ENCODE assay signal across 12 cellular contexts in genomic region chr6:108921547-108922331, GRCh38.
DNase-seq lines count a peak whose midpoint lies in the region; ATAC-seq and TF ChIP-seq lines count a peak whose summit lies in the region.
"Had no signal": no experiment of that assay in that cellular context is flagged by ENCODE, and none has a peak within 500 bp of the region (broad histone marks: within the 10 kb centered on the region; RNA-seq: fewer than 3 reads in every experiment).

No MANE protein-coding gene starts in this region.

- H3K4me3 Mint-ChIP-seq in activated naive CD8-positive, alpha-beta T cell treated with anti-CD3 and anti-CD28 coated beads for 36 hours: no peak overlapping the region
- H3K4me3 Mint-ChIP-seq: H9; naive thymus-derived CD4-positive, alpha-beta T cell had no signal

- no peaks in the 10 kb centered on the region for H3K9me3 ChIP-seq in left lung
- no peaks in the 10 kb centered on the region for H3K9me3 ChIP-seq in Peyer's patch

- TF ChIP-seq CTCF in AG10803 (conservative IDR thresholded peaks at IDR 0.05; ENCODE audit: low read length) (no peak), left lung (IDR thresholded peaks at IDR 0.05) (no peak), Peyer's patch (IDR thresholded peaks at IDR 0.05) (no peak)

- no peak for TF ChIP-seq POLR2A in Peyer's patch (IDR thresholded peaks at IDR 0.05)

- peak overlapping the region; percentile 50 for H3K27ac Mint-ChIP-seq in activated naive CD8-positive, alpha-beta T cell treated with anti-CD3 and anti-CD28 coated beads for 36 hours

- H3K4me1 ChIP-seq in left lung: peaks cover 0 to 17% of the 10 kb centered on the region in 2 donors
- peaks cover 0 to 5% (median 0%) of the 10 kb centered on the region in 4 donors for H3K4me1 ChIP-seq in Peyer's patch

- peaks cover 9% of the 10 kb centered on the region for H3K9me3 Mint-ChIP-seq in activated naive CD8-positive, alpha-beta T cell treated with anti-CD3 and anti-CD28 coated beads for 36 hours

- H3K4me3 ChIP-seq in AG10803 (ENCODE audit: low read length) (no peak overlapping the region), left lung (no peak overlapping the region), Peyer's patch (no peak overlapping the region)

- H3K27ac ChIP-seq in left lung (peak overlapping the region in 1 of 2 donors; percentile 27), Peyer's patch (no peak overlapping the region)
- H3K27ac ChIP-seq: WERI-Rb-1 had no signal

- intact Hi-C loops in left lung (cut with DNase I): no loop called here

- H3K27me3 ChIP-seq in left lung: no peaks in the 10 kb centered on the region
- no peaks in the 10 kb centered on the region for H3K27me3 ChIP-seq in Peyer's patch

- DNase-seq in AG10803 (ENCODE audit: low read depth): peak; percentile 91
- DNase-seq in LHCN-M2 (ENCODE audit: low read depth): peak; percentile 86
- peak; percentile 41 for DNase-seq in activated naive CD8-positive, alpha-beta T cell treated with anti-CD3 and anti-CD28 coated beads for 36 hours
- DNase-seq in left lung: no peak
- DNase-seq in Peyer's patch: no peak
- DNase-seq in SKM-1 treated with dmso at 0.1 percent for 144 hours (lab: John Stamatoyannopoulos, UW; ENCODE audit: unreplicated experiment): no peak
- DNase-seq: H9; naive thymus-derived CD4-positive, alpha-beta T cell; NCI-H1694; WERI-Rb-1 had no signal

- peak; percentile 59 for ATAC-seq in left lung
- ATAC-seq in HG03432 (IDR thresholded peaks at IDR 0.05; ENCODE audit: unreplicated experiment): no peak
- ATAC-seq in HG02840 (IDR thresholded peaks at IDR 0.05; ENCODE audit: low FRiP score, unreplicated experiment): no peak
- ATAC-seq: naive thymus-derived CD4-positive, alpha-beta T cell had no signal

- H3K36me3 ChIP-seq in left lung (no peaks in the 10 kb centered on the region), Peyer's patch (no peaks in the 10 kb centered on the region)
- H3K36me3 ChIP-seq: WERI-Rb-1 had no signal

- peaks cover 6% of the 10 kb centered on the region for H3K27me3 Mint-ChIP-seq in activated naive CD8-positive, alpha-beta T cell treated with anti-CD3 and anti-CD28 coated beads for 36 hours

- peaks cover 13% of the 10 kb centered on the region for H3K36me3 Mint-ChIP-seq in activated naive CD8-positive, alpha-beta T cell treated with anti-CD3 and anti-CD28 coated beads for 36 hours

- H3K4me1 Mint-ChIP-seq in activated naive CD8-positive, alpha-beta T cell treated with anti-CD3 and anti-CD28 coated beads for 36 hours: peaks cover 38% of the 10 kb centered on the region

Comparison
In these comparisons a context has a peak if more than half of its experiments do, and no peak if none do; other contexts are left out.
1. DNase-seq: peak in AG10803 (single experiment), LHCN-M2 (single experiment) and activated naive CD8-positive, alpha-beta T cell treated with anti-CD3 and anti-CD28 coated beads for 36 hours (single experiment); none in left lung (0 of 2), Peyer's patch (0 of 3) and SKM-1 treated with dmso at 0.1 percent for 144 hours (single experiment).